ENCODE assay signal across 1 cellular context in the genomic region with DNA sequence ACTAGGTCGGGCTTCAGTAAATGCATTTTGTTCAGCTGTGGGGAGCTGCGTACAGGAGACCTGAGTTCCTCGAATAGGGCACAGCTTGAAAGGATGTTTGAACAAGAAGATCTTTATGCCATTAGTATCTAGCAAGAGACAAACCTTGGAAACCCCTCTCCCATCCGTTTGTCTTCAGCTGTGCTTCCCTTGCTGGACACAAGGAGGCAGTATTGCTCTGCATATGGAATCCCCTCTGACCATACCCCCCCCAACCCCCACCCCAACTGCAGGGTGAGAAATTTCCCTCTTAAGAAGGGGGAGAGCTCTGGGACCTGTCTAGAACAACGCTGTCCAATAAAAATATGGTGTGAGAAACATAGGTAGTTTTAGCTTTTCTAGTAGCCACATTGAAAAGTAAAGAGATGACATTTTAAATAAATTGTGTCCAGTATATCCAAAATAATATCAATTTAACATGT.
TF ChIP-seq lines count a peak whose summit lies in the region.

No MANE protein-coding gene starts in this region.

TF ChIP-seq in HepG2, 621 proteins besides CTCF, POLR2A, EP300 and RAD21 (continued from another document):
- TF ChIP-seq, protein P1, sequence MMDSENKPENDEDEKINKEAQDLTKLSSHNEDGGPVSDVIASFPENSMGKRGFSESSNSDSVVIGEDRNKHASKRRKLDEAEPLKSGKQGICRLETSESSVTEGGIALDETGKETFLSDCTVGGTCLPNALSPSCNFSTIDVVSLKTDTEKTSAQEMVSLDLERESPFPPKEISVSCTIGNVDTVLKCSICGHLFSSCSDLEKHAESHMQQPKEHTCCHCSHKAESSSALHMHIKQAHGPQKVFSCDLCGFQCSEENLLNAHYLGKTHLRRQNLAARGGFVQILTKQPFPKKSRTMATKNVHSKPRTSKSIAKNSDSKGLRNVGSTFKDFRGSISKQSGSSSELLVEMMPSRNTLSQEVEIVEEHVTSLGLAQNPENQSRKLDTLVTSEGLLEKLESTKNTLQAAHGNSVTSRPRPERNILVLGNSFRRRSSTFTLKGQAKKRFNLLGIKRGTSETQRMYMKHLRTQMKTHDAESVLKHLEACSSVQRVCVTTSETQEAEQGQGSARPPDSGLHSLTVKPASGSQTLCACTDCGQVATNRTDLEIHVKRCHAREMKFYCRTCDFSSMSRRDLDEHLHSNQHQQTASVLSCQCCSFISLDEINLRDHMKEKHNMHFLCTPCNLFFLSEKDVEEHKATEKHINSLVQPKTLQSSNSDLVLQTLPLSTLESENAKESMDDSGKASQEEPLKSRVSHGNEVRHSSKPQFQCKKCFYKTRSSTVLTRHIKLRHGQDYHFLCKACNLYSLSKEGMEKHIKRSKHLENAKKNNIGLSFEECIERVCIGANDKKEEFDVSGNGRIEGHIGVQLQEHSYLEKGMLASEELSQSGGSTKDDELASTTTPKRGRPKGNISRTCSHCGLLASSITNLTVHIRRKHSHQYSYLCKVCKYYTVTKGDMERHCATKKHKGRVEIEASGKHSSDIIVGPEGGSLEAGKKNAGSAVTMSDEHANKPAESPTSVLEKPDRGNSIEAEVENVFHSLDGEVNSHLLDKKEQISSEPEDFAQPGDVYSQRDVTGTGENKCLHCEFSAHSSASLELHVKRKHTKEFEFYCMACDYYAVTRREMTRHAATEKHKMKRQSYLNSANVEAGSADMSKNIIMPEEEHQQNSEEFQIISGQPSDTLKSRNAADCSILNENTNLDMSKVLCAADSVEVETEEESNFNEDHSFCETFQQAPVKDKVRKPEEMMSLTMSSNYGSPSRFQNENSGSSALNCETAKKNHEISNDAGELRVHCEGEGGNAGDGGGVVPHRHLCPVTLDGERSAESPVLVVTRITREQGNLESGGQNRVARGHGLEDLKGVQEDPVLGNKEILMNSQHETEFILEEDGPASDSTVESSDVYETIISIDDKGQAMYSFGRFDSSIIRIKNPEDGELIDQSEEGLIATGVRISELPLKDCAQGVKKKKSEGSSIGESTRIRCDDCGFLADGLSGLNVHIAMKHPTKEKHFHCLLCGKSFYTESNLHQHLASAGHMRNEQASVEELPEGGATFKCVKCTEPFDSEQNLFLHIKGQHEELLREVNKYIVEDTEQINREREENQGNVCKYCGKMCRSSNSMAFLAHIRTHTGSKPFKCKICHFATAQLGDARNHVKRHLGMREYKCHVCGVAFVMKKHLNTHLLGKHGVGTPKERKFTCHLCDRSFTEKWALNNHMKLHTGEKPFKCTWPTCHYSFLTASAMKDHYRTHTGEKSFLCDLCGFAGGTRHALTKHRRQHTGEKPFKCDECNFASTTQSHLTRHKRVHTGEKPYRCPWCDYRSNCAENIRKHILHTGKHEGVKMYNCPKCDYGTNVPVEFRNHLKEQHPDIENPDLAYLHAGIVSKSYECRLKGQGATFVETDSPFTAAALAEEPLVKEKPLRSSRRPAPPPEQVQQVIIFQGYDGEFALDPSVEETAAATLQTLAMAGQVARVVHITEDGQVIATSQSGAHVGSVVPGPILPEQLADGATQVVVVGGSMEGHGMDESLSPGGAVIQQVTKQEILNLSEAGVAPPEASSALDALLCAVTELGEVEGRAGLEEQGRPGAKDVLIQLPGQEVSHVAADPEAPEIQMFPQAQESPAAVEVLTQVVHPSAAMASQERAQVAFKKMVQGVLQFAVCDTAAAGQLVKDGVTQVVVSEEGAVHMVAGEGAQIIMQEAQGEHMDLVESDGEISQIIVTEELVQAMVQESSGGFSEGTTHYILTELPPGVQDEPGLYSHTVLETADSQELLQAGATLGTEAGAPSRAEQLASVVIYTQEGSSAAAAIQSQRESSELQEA (CRISPR knock-in tag; IDR thresholded peaks at IDR 0.05; ENCODE audit: not compliant biosample characterization): no peak
TF ChIP-seq in HepG2: peak in this region for 10.
